Comparison of ENCODE assay signal across 32 cellular contexts in the genomic region with DNA sequence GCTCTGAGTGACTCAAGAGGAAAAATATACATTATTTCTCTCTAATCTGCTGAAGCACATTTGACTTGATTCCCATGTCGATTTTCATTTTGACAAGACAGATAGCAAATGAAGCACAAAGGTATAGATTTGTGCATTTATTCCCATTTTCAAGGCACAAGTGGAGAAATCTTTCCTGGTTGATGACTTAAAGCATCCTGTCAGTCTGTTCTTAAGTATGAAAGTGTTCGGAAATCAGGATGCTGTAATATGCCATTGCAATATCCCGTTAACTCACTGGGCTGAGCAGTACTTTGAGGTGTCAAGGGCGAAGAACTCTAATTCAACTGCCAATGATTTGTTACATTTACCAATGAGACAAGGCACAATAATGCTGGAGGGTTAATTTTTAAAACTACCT.
A peak's percentile ranks its signal among the peaks of the same experiment; 100 is the strongest.
DNase-seq lines count a peak whose midpoint lies in the region; TF ChIP-seq lines count a peak whose summit lies in the region.
"Had no signal": no experiment of that assay in that cellular context is flagged by ENCODE, and none has a peak within 500 bp of the region (broad histone marks: within the 10 kb centered on the region; RNA-seq: fewer than 3 reads in every experiment).

No MANE protein-coding gene starts in this region.

- H3K27me3 ChIP-seq in A673 (replicated peaks; ENCODE audit: insufficient read depth, low read depth, low read length, poor library complexity) (no peaks in the 10 kb centered on the region), mesenchymal stem cell (ENCODE audit: control insufficient read depth in 1 of 2, insufficient read depth in 1 of 2, low read length in 2 of 2) (no peaks in the 10 kb centered on the region), neural cell (ENCODE audit: insufficient read depth, low read depth, low read length) (no peaks in the 10 kb centered on the region)
- H3K27me3 ChIP-seq: BE2C; BLaER1; BLaER1 treated with 17β-estradiol and CSF1 and Interleukin-3, amounts not matched to agents 10 nM and 100 nM had no signal

- no TSS peak for BruUV-seq in A673 (replicated peaks; lab: Mats Ljungman, UMichigan)

- no peak overlapping the region for H3K23ac ChIP-seq in mesenchymal stem cell (ENCODE audit: low read length in 2 of 2)

- no peaks in the 10 kb centered on the region for H3K36me3 ChIP-seq in A673 (ENCODE audit: insufficient read depth, low read length, poor library complexity, severe bottlenecking)
- no peaks in the 10 kb centered on the region for H3K36me3 ChIP-seq in mesenchymal stem cell (ENCODE audit: control insufficient read depth in 1 of 2, insufficient read depth in 2 of 2, low read depth in 1 of 2, low read length in 2 of 2)
- H3K36me3 ChIP-seq in neural cell (ENCODE audit: insufficient read depth, low read length), result no peaks in the 10 kb centered on the region
- H3K36me3 ChIP-seq: BE2C; BLaER1; BLaER1 treated with 17β-estradiol and CSF1 and Interleukin-3, amounts not matched to agents 10 nM and 100 nM had no signal

- peak; percentile 10 for DNase-seq in A673 (ENCODE audit: low spot score)
- DNase-seq in mesenchymal stem cell, result no peak
- DNase-seq in retina, result peak; percentile 2
- no peak for DNase-seq in activated CD4-positive, alpha-beta T cell treated with anti-CD3 and anti-CD28 coated beads, Interleukin-2, amount 50 U/mL, for 4 hours
- DNase-seq in dedifferentiated amniotic fluid mesenchymal stem cell (ENCODE audit: extremely low spot score), result no peak
- no peak for DNase-seq in NCI-H2107 (lab: John Stamatoyannopoulos, UW)
- DNase-seq in NCI-H1436 treated with DMSO at 0.1 percent for 48 hours (lab: John Stamatoyannopoulos, UW), result no peak
- DNase-seq: 8988T; ACHN; AML-193; BE2C; C1 segment of cervical spinal cord; Caco-2; Calu3; CD4-positive, alpha-beta memory T cell; CD4-positive, alpha-beta T cell; CD4-positive, CD25-positive, alpha-beta regulatory T cell; CD8-positive, alpha-beta memory T cell; CD8-positive, alpha-beta T cell; COR-L47; DMS 273 treated with DMSO at 0.1 percent for 48 hours; DMS153; DMS53; DMS79; DMS79 treated with DMSO at 0.1 percent for 48 hours; DND-41 had no signal

- no peak overlapping the region for H3K4ac ChIP-seq in mesenchymal stem cell (ENCODE audit: low read depth in 1 of 2, low read length in 2 of 2)

- H2AFZ ChIP-seq in mesenchymal stem cell (ENCODE audit: low read depth, low read length), result no peak overlapping the region
- no peak overlapping the region for H2AFZ ChIP-seq in neural cell (ENCODE audit: low read depth, low read length)

- no peak overlapping the region for H2BK15ac ChIP-seq in mesenchymal stem cell (ENCODE audit: low read depth, poor library complexity, severe bottlenecking)

- H2AK5ac ChIP-seq in mesenchymal stem cell (ENCODE audit: low read length, severe bottlenecking), result peak overlapping the region; percentile 17

- no peak overlapping the region for H2BK12ac ChIP-seq in mesenchymal stem cell (ENCODE audit: low read length in 2 of 2)

- no peak overlapping the region for H4K8ac ChIP-seq in mesenchymal stem cell (ENCODE audit: low read length)

- H3K18ac ChIP-seq in mesenchymal stem cell (ENCODE audit: low read depth in 1 of 2, low read length in 2 of 2), result no peak overlapping the region

- no peak overlapping the region for H2BK5ac ChIP-seq in mesenchymal stem cell (ENCODE audit: low read depth, low read length, poor library complexity, severe bottlenecking)

- POLR2A ChIA-PET in A673 (lab: Charles Lee; ENCODE audit: low non-redundant PET), result no interaction called here

- no peak overlapping the region for H4K91ac ChIP-seq in mesenchymal stem cell (ENCODE audit: low read length)

- peaks cover 3% of the 10 kb centered on the region for H3K4me1 ChIP-seq in A673 (ENCODE audit: insufficient read depth, low read length, poor library complexity, severe bottlenecking)
- peaks cover 2% of the 10 kb centered on the region for H3K4me1 ChIP-seq in mesenchymal stem cell (ENCODE audit: control insufficient read depth, insufficient read depth, low read depth, low read length)
- H3K4me1 ChIP-seq: A549; BE2C; BLaER1; BLaER1 treated with 17β-estradiol and CSF1 and Interleukin-3, amounts not matched to agents 10 nM and 100 nM; Caco-2 had no signal

- no peak for TF ChIP-seq CTCF in A673 (conservative IDR thresholded peaks at IDR 0.05; ENCODE audit: low read depth, low read length)
- TF ChIP-seq CTCF in neural cell (IDR thresholded peaks at IDR 0.05; ENCODE audit: poor library complexity, severe bottlenecking), result no peak

- no peak overlapping the region for H3K9ac ChIP-seq in mesenchymal stem cell (ENCODE audit: low read length)
- no peak overlapping the region for H3K9ac ChIP-seq in neural cell (ENCODE audit: low read length)
- H3K9ac ChIP-seq: BLaER1; BLaER1 treated with 17β-estradiol and CSF1 and Interleukin-3, amounts not matched to agents 10 nM and 100 nM had no signal

- H3K9me2 ChIP-seq in neural cell (ENCODE audit: insufficient read depth, low read length), result no peaks in the 10 kb centered on the region

- no peak overlapping the region for H3K14ac ChIP-seq in mesenchymal stem cell (ENCODE audit: low read length in 2 of 2)

- H3K79me2 ChIP-seq in neural cell (replicated peaks; ENCODE audit: insufficient read depth, low read length), result no peaks in the 10 kb centered on the region

- no peaks in the 10 kb centered on the region for H3K79me1 ChIP-seq in mesenchymal stem cell (replicated peaks; ENCODE audit: low read length, poor library complexity, severe bottlenecking)

- TF ChIP-seq EP300 in neural cell (conservative IDR thresholded peaks at IDR 0.05; ENCODE audit: poor library complexity, severe bottlenecking), result peak; percentile 88

- H4K20me1 ChIP-seq in neural cell (ENCODE audit: insufficient read depth), result no peaks in the 10 kb centered on the region
- H4K20me1 ChIP-seq: BLaER1; BLaER1 treated with 17β-estradiol and CSF1 and Interleukin-3, amounts not matched to agents 10 nM and 100 nM had no signal

- TF ChIP-seq RAD21 in neural cell (conservative IDR thresholded peaks at IDR 0.05), result peak; percentile 33

- no peak overlapping the region for H2BK120ac ChIP-seq in mesenchymal stem cell (ENCODE audit: low read depth, low read length)

- H3K9me3 ChIP-seq in A673 (ENCODE audit: low read depth, low read length, poor library complexity, severe bottlenecking), result no peaks in the 10 kb centered on the region
- peaks cover 13% of the 10 kb centered on the region for H3K9me3 ChIP-seq in mesenchymal stem cell (ENCODE audit: control insufficient read depth, low read length)
- H3K9me3 ChIP-seq in neural cell (ENCODE audit: low read length), result no peaks in the 10 kb centered on the region
- H3K9me3 ChIP-seq: A549, BE2C, Caco-2 had no signal

- intact Hi-C loops in A673 (cut with micrococcal nuclease; ENCODE audit: unreplicated experiment), result no loop called here

- CTCF ChIA-PET in A673 (lab: Charles Lee), result no interaction called here

- H3K27ac ChIP-seq in A673 (ENCODE audit: low read depth, low read length, poor library complexity, severe bottlenecking) (no peak overlapping the region), mesenchymal stem cell (ENCODE audit: low read length, poor library complexity, severe bottlenecking) (peak overlapping the region; percentile 53), neural cell (ENCODE audit: low read length) (peak overlapping the region; percentile 62)
- H3K27ac ChIP-seq: 22Rv1; A549; BLaER1; BLaER1 treated with 17β-estradiol and CSF1 and Interleukin-3, amounts not matched to agents 10 nM and 100 nM; C4-2B had no signal

- whole genome bisulfite sequencing in mesenchymal stem cell, result 97% methylated on average over 4 of the region's 4 CpGs

- H3K4me2 ChIP-seq in mesenchymal stem cell (ENCODE audit: low read length, poor library complexity, severe bottlenecking) (no peak overlapping the region), neural cell (ENCODE audit: low read length) (no peak overlapping the region)
- H3K4me2 ChIP-seq: A549; BLaER1; BLaER1 treated with 17β-estradiol and CSF1 and Interleukin-3, amounts not matched to agents 10 nM and 100 nM had no signal

- H3K4me3 ChIP-seq in A673 (ENCODE audit: low read depth, low read length, poor library complexity, severe bottlenecking) (no peak overlapping the region), mesenchymal stem cell (ENCODE audit: insufficient read depth in 1 of 2, low read depth in 1 of 2, low read length in 2 of 2) (no peak overlapping the region), neural cell (ENCODE audit: low read length) (no peak overlapping the region)
- H3K4me3 ChIP-seq: A549; BLaER1; BLaER1 treated with 17β-estradiol and CSF1 and Interleukin-3, amounts not matched to agents 10 nM and 100 nM had no signal

- no peaks in the 10 kb centered on the region for H3F3A ChIP-seq in neural cell (ENCODE audit: insufficient read depth, low read length, poor library complexity, severe bottlenecking)

TF ChIP-seq in neural cell, 6 proteins besides CTCF, POLR2A, EP300 and RAD21:
- peak; percentile 64 for TF ChIP-seq POLR2AphosphoS5 (IDR thresholded peaks at IDR 0.05)
- no peak for TF ChIP-seq EZH2 (IDR thresholded peaks at IDR 0.05; ENCODE audit: borderline replicate concordance, insufficient read depth, low read length, poor library complexity, severe bottlenecking)
- TF ChIP-seq, protein P1, sequence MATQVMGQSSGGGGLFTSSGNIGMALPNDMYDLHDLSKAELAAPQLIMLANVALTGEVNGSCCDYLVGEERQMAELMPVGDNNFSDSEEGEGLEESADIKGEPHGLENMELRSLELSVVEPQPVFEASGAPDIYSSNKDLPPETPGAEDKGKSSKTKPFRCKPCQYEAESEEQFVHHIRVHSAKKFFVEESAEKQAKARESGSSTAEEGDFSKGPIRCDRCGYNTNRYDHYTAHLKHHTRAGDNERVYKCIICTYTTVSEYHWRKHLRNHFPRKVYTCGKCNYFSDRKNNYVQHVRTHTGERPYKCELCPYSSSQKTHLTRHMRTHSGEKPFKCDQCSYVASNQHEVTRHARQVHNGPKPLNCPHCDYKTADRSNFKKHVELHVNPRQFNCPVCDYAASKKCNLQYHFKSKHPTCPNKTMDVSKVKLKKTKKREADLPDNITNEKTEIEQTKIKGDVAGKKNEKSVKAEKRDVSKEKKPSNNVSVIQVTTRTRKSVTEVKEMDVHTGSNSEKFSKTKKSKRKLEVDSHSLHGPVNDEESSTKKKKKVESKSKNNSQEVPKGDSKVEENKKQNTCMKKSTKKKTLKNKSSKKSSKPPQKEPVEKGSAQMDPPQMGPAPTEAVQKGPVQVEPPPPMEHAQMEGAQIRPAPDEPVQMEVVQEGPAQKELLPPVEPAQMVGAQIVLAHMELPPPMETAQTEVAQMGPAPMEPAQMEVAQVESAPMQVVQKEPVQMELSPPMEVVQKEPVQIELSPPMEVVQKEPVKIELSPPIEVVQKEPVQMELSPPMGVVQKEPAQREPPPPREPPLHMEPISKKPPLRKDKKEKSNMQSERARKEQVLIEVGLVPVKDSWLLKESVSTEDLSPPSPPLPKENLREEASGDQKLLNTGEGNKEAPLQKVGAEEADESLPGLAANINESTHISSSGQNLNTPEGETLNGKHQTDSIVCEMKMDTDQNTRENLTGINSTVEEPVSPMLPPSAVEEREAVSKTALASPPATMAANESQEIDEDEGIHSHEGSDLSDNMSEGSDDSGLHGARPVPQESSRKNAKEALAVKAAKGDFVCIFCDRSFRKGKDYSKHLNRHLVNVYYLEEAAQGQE (IDR thresholded peaks at IDR 0.05; ENCODE audit: borderline replicate concordance), result peak; percentile 99

Comparison
In these comparisons a context has a peak if more than half of its experiments do, and no peak if none do; other contexts are left out.
1. DNase-seq: peak in A673 (single experiment) and retina (single experiment); none in mesenchymal stem cell (single experiment), activated CD4-positive, alpha-beta T cell treated with anti-CD3 and anti-CD28 coated beads, Interleukin-2, amount 50 U/mL, for 4 hours (0 of 2), dedifferentiated amniotic fluid mesenchymal stem cell (single experiment), NCI-H2107 (single experiment) and NCI-H1436 treated with DMSO at 0.1 percent for 48 hours (single experiment).